In genomic region chr5:141402553-141403328, GRCh38 we compare ENCODE assay signal across 8 cellular contexts. TPM values are rescaled to one million over a fixed set of nuclear protein-coding genes. Genes with fewer than 3 reads are reported as not detected.
DNase-seq lines count a peak whose midpoint lies in the region; ATAC-seq and TF ChIP-seq lines count a peak whose summit lies in the region.

Gene PCDHGA9 (plus strand): TSS chr5:141402778. CDS start chr5:141402953, 175 bp downstream.

- no peak within 1 kb of the TSS for H3K27ac Mint-ChIP-seq in HFFc6
- H3K27ac Mint-ChIP-seq in naive thymus-derived CD8-positive, alpha-beta T cell: no peak within 1 kb of the TSS

- DNase-seq in HFFc6 (no peak), cerebellum (ENCODE audit: low spot score) (peak; percentile 15)
- DNase-seq in naive thymus-derived CD8-positive, alpha-beta T cell: no peak
- no peak for DNase-seq in activated CD4-positive, alpha-beta T cell treated with anti-CD3 and anti-CD28 coated beads for 1 hour

- no peak within 1 kb of the TSS for H3K27ac ChIP-seq in C4-2B

- no peak for ATAC-seq in naive thymus-derived CD8-positive, alpha-beta T cell
- ATAC-seq in HG03342 (IDR thresholded peaks at IDR 0.05; ENCODE audit: unreplicated experiment) (no peak), GM19463 (IDR thresholded peaks at IDR 0.05; ENCODE audit: unreplicated experiment) (no peak), GM18517 (IDR thresholded peaks at IDR 0.05; ENCODE audit: unreplicated experiment) (no peak)

- H3K4me1 Mint-ChIP-seq in HFFc6 (ENCODE audit: low read depth): peaks cover 8% of the 10 kb centered on the region
- no peaks in the 10 kb centered on the region for H3K4me1 Mint-ChIP-seq in naive thymus-derived CD8-positive, alpha-beta T cell

- H3K27me3 Mint-ChIP-seq in HFFc6 (ENCODE audit: insufficient read depth): peaks cover 3% of the 10 kb centered on the region
- H3K27me3 Mint-ChIP-seq in naive thymus-derived CD8-positive, alpha-beta T cell: peaks cover 46 to 85% (median 63%) of the 10 kb centered on the region in 5 donors

- peaks cover 66% of the 10 kb centered on the region for H3K9me3 Mint-ChIP-seq in HFFc6
- peaks cover 0 to 74% (median 31%) of the 10 kb centered on the region in 9 donors for H3K9me3 Mint-ChIP-seq in naive thymus-derived CD8-positive, alpha-beta T cell

- 0 out of 2 replicates have a peak within 1 kb of the TSS, but pooled peaks have one; percentile 37 for H3K4me3 Mint-ChIP-seq in HFFc6
- peak within 1 kb of the TSS; percentile 43 to 77 (median 60) for H3K4me3 Mint-ChIP-seq in naive thymus-derived CD8-positive, alpha-beta T cell

- POLR2A ChIA-PET in naive thymus-derived CD8-positive, alpha-beta T cell (lab: Charles Lee): no interaction called here

- H3K36me3 Mint-ChIP-seq in HFFc6 (ENCODE audit: low read depth): peaks cover 69% of the 10 kb centered on the region
- peaks cover 7 to 46% (median 23%) of the 10 kb centered on the region in 3 donors for H3K36me3 Mint-ChIP-seq in naive thymus-derived CD8-positive, alpha-beta T cell

- peak; percentile 80 for TF ChIP-seq CTCF in C4-2B (conservative IDR thresholded peaks at IDR 0.05)
- TF ChIP-seq CTCF in HFFc6 (IDR thresholded peaks at IDR 0.05): 0 out of 2 replicates have a peak, but pooled peaks have one; percentile 45

RNA-seq across cellular contexts. Expression of gene PCDHGA9, which starts in this region (rescaled TPM):
- 1 to 10 TPM in 2 of 6 experiments, under 1 TPM in 4; 0.69 to 1.6 (median 0.88) TPM for total RNA-seq in HFFc6 (2021; fragmentation: NEBNext Ultra II Directional; extraction: Animal tissue kit (Norgen Biotek cat#: 25700))
- total RNA-seq in cerebellum: 24.6 TPM
- under 1 TPM; 0.13 to 0.19 TPM for total RNA-seq in naive thymus-derived CD8-positive, alpha-beta T cell
- polyA plus RNA-seq in naive thymus-derived CD8-positive, alpha-beta T cell: under 1 TPM in 1 of 3 donors, not detected in 2; 0.14 TPM
